In the genomic region with DNA sequence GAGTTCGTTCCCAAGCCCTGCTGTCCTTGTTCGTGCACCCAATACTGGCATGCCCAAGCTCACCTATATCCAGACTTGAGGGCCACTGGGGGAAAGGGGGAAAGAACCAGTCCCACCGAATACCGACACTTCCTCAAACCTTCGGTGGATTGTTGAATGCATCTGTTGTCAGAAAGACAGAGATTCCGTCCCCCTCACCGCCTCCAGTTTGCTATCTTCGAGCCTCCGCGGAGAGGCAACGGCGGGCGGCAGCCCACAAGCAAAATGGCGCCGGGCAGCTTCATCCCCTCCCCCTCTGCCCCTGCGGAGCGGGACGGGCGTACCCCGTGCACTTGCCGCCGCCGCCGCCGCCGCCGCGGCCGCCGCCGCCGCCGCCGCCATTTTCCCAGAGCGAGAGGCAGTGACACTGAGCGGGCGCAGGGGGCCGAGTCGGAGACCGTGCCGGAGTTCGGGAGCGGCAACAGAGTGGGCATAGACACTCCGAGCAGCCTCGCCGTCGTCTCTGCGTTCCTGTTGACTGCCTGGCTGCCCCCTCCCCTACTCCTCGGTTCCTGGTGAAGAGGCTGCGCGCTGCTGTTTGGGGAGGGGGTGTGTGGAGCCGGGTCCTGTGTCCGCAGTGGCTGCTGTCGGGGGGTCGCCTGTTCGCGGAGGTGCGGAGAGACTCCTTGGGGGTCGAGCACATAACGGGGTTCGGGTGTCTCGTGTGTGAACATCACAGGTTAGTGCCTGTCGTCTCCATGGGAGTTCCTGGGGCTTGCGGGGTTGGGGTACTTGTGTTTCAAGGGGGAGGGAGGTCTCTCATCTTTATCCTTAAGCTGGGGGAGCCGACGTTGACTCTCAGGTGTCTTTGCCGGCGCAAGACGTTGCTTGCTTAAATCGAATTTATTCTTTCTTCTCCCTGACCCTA, we compare ENCODE assay signal across 8 cellular contexts. TPM values are rescaled to one million over a fixed set of nuclear protein-coding genes. Genes with fewer than 3 reads are reported as not detected.
A peak's percentile ranks its signal among the peaks of the same experiment; 100 is the strongest.
DNase-seq lines count a peak whose midpoint lies in the region; ATAC-seq and TF ChIP-seq lines count a peak whose summit lies in the region.

A gene with protein sequence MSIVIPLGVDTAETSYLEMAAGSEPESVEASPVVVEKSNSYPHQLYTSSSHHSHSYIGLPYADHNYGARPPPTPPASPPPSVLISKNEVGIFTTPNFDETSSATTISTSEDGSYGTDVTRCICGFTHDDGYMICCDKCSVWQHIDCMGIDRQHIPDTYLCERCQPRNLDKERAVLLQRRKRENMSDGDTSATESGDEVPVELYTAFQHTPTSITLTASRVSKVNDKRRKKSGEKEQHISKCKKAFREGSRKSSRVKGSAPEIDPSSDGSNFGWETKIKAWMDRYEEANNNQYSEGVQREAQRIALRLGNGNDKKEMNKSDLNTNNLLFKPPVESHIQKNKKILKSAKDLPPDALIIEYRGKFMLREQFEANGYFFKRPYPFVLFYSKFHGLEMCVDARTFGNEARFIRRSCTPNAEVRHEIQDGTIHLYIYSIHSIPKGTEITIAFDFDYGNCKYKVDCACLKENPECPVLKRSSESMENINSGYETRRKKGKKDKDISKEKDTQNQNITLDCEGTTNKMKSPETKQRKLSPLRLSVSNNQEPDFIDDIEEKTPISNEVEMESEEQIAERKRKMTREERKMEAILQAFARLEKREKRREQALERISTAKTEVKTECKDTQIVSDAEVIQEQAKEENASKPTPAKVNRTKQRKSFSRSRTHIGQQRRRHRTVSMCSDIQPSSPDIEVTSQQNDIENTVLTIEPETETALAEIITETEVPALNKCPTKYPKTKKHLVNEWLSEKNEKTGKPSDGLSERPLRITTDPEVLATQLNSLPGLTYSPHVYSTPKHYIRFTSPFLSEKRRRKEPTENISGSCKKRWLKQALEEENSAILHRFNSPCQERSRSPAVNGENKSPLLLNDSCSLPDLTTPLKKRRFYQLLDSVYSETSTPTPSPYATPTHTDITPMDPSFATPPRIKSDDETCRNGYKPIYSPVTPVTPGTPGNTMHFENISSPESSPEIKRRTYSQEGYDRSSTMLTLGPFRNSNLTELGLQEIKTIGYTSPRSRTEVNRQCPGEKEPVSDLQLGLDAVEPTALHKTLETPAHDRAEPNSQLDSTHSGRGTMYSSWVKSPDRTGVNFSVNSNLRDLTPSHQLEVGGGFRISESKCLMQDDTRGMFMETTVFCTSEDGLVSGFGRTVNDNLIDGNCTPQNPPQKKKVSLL (N-terminal part only) (plus strand): TSS at position 388 of the 907 bp plus-strand sequence. CDS start 26,748 bp downstream, outside the sequence.

- DNase-seq in DMS79 (lab: John Stamatoyannopoulos, UW) (peak; percentile 76), LHCN-M2 (ENCODE audit: low read depth) (peak; percentile 86), SHP77 treated with DMSO at 0.1 percent for 48 hours (lab: John Stamatoyannopoulos, UW) (peak; percentile 53), activated gamma-delta T cell (lab: John Stamatoyannopoulos, UW) (peak; percentile 87), foreskin fibroblast (peak; percentile 80 to 94)

- H3K4me3 ChIP-seq in foreskin fibroblast (ENCODE audit: low read depth in 1 of 2, low read length in 2 of 2) (peak within 1 kb of the TSS; percentile 90 to 98), neuron (ENCODE audit: low read length) (peak within 1 kb of the TSS; percentile 82), subcutaneous abdominal adipose tissue (ENCODE audit: low read depth in 1 of 5, low read length in 5 of 5) (peak within 1 kb of the TSS; percentile 99)

- H3K9me3 ChIP-seq in neuron (ENCODE audit: low read length) (no peaks in the 10 kb centered on the region), subcutaneous abdominal adipose tissue (ENCODE audit: control insufficient read depth in 5 of 5, low read length in 5 of 5) (no peaks in the 10 kb centered on the region)

- H3K27me3 ChIP-seq in neuron (ENCODE audit: insufficient read depth, low read length) = no peaks in the 10 kb centered on the region
- H3K27me3 ChIP-seq in subcutaneous abdominal adipose tissue (ENCODE audit: control insufficient read depth in 5 of 5, insufficient read depth in 4 of 5, low read length in 5 of 5) = no peaks in the 10 kb centered on the region

- H3K36me3 ChIP-seq in neuron (ENCODE audit: insufficient read depth, low read length) (peaks cover 9% of the 10 kb centered on the region), subcutaneous abdominal adipose tissue (ENCODE audit: control insufficient read depth in 5 of 5, insufficient read depth in 5 of 5, low read length in 5 of 5) (no peaks in the 10 kb centered on the region)

- peaks cover 43% of the 10 kb centered on the region for H3K4me1 ChIP-seq in neuron (ENCODE audit: insufficient read depth, low read length)
- H3K4me1 ChIP-seq in subcutaneous abdominal adipose tissue (ENCODE audit: control insufficient read depth in 5 of 5, insufficient read depth in 5 of 5, low read length in 5 of 5) = peaks cover 0 to 54% (median 51%) of the 10 kb centered on the region in 5 donors

- TF ChIP-seq CTCF in foreskin fibroblast (IDR thresholded peaks at IDR 0.05; ENCODE audit: low read depth, low read length) = no peak

- peak within 1 kb of the TSS; percentile 100 for H3K9ac ChIP-seq in subcutaneous abdominal adipose tissue (ENCODE audit: low read length in 5 of 5)

- peak; percentile 30 for ATAC-seq in GM21825 (IDR thresholded peaks at IDR 0.05; ENCODE audit: unreplicated experiment)

- peak within 1 kb of the TSS; percentile 100 for H3K27ac ChIP-seq in subcutaneous abdominal adipose tissue (ENCODE audit: low read depth, low read length)

- H2AFZ ChIP-seq in neuron (ENCODE audit: low read depth, low read length) = no peak within 1 kb of the TSS

RNA-seq across cellular contexts. Expression of the gene that starts here (rescaled TPM):
- total RNA-seq in LHCN-M2 (2014; rRNA removed) = 51.9 and 52.1 TPM in 2 replicates
- 23.3 TPM for polyA plus RNA-seq in LHCN-M2 (2012)

Comparison
In these comparisons a context has a peak if more than half of its experiments do, and no peak if none do; other contexts are left out.
1. Peak in every context shown above with its lines: DNase-seq, ATAC-seq, H3K4me3 ChIP-seq and H3K27ac ChIP-seq.